Comparison of ENCODE assay signal across 18 cellular contexts in the genomic region with DNA sequence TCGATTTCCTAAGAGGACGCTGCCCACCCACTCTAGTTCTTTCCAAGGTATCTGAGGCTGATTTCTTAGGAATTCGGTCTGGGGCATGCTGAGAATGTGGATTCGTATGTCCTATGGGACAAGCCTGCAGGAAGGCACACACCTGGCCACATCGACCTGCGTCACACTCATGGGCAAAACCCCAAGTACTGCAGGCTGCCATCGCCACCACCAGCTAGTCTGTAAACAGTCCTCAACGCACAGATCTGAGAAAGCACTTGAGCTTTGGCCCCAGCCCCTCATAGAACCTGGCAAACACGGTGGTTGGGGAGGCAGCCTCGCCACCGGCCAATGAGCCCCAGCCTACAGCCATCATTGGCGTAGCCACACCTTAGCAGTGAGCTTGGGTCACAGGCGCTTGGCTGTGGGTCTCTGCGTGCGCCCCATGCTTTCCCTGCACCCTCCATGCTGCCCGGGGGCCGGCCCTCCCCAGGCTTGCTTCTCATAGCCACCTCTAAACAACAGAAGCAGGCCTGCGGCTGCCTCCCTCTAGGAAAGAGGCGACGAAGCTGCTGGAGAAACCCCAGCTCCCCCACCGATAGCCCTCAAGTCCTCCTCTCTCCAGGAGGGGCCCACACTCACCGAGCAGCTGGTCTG.
DNase-seq lines count a peak whose midpoint lies in the region; ATAC-seq and TF ChIP-seq lines count a peak whose summit lies in the region.
"Had no signal": no experiment of that assay in that cellular context is flagged by ENCODE, and none has a peak within 500 bp of the region (broad histone marks: within the 10 kb centered on the region; RNA-seq: fewer than 3 reads in every experiment).

No MANE protein-coding gene starts in this region.

- no peak for ATAC-seq in left ventricle myocardium superior
- no peak for ATAC-seq in left cardiac atrium
- ATAC-seq in activated naive CD8-positive, alpha-beta T cell treated with anti-CD3 and anti-CD28 coated beads, Interleukin-2, amount 10 ng/mL, durations not matched to agents 7 days and 5 days (ENCODE audit: low read depth) = no peak
- no peak for ATAC-seq in GM21717 (IDR thresholded peaks at IDR 0.05; ENCODE audit: unreplicated experiment)
- ATAC-seq: activated naive CD4-positive, alpha-beta T cell treated with anti-CD3 and anti-CD28 coated beads, Interleukin-2, amount 50 U/mL, for 72 hours; sciatic nerve had no signal

- H3K9me3 Mint-ChIP-seq in activated naive CD8-positive, alpha-beta T cell treated with anti-CD3 and anti-CD28 coated beads, Interleukin-2, amount 10 ng/mL, durations not matched to agents 7 days and 5 days = no peaks in the 10 kb centered on the region
- no peaks in the 10 kb centered on the region for H3K9me3 Mint-ChIP-seq in immature natural killer cell
- H3K9me3 Mint-ChIP-seq: activated naive CD4-positive, alpha-beta T cell treated with anti-CD3 and anti-CD28 coated beads, Interleukin-2, amount 50 U/mL, for 72 hours had no signal

- no peaks in the 10 kb centered on the region for H3K27me3 Mint-ChIP-seq in activated naive CD8-positive, alpha-beta T cell treated with anti-CD3 and anti-CD28 coated beads, Interleukin-2, amount 10 ng/mL, durations not matched to agents 7 days and 5 days
- peaks cover 0 to 19% (median 15%) of the 10 kb centered on the region in 3 donors for H3K27me3 Mint-ChIP-seq in immature natural killer cell (ENCODE audit: low read depth in 3 of 3)
- H3K27me3 Mint-ChIP-seq: CD4-positive, alpha-beta memory T cell had no signal

- CTCF ChIA-PET in GM10248 (lab: Yijun Ruan, JAX) = interaction anchor here (1.5 kb wide), 1 partner anchor 28 kb away, joined by 3 read pairs; no protein-coding TSS in a partner anchor

- DNase-seq in left ventricle myocardium superior (peak; percentile 24), left cardiac atrium (no peak), immature natural killer cell (no peak), GM10248 (ENCODE audit: extremely low spot score) (no peak), RKO (ENCODE audit: low spot score) (no peak)
- DNase-seq in activated naive CD8-positive, alpha-beta T cell treated with anti-CD3 and anti-CD28 coated beads, Interleukin-2, amount 10 ng/mL, durations not matched to agents 7 days and 5 days = no peak
- DNase-seq: activated CD4-positive, alpha-beta T cell treated with anti-CD3 and anti-CD28 coated beads, Interleukin-2, amount 50 U/mL, for 1 hour; activated T-cell treated with anti-CD3 and anti-CD28 coated beads, Interleukin-2, amount 50 U/mL, for 1 hour; CD4-positive, alpha-beta memory T cell; DND-41; effector CD4-positive, alpha-beta T cell; KBM-7; NCI-H2029 treated with DMSO at 0.1 percent for 48 hours; NCI-H510A had no signal

- H3K27ac Mint-ChIP-seq in activated naive CD8-positive, alpha-beta T cell treated with anti-CD3 and anti-CD28 coated beads, Interleukin-2, amount 10 ng/mL, durations not matched to agents 7 days and 5 days = peak overlapping the region; percentile 20
- peak overlapping the region in 4 of 6 donors; percentile 26 to 62 (median 48) for H3K27ac Mint-ChIP-seq in immature natural killer cell

- peak overlapping the region; percentile 31 for H3K27ac ChIP-seq in temporal lobe (ENCODE audit: low read depth, low read length)

- POLR2A ChIA-PET in activated naive CD8-positive, alpha-beta T cell treated with anti-CD3 and anti-CD28 coated beads, Interleukin-2, amount 10 ng/mL, durations not matched to agents 7 days and 5 days (lab: Charles Lee) = no interaction called here
- POLR2A ChIA-PET in GM10248 (lab: Yijun Ruan, JAX) = no interaction called here

- H3K4me3 Mint-ChIP-seq in activated naive CD8-positive, alpha-beta T cell treated with anti-CD3 and anti-CD28 coated beads, Interleukin-2, amount 10 ng/mL, durations not matched to agents 7 days and 5 days = no peak overlapping the region
- H3K4me3 Mint-ChIP-seq in immature natural killer cell = no peak overlapping the region
- H3K4me3 Mint-ChIP-seq: CD4-positive, alpha-beta memory T cell had no signal

- TF ChIP-seq CTCF in GM10248 (IDR thresholded peaks at IDR 0.05; ENCODE audit: control extremely low read depth, extremely low read depth, low read depth, missing control alignments) = no peak

- H3K36me3 Mint-ChIP-seq in activated naive CD8-positive, alpha-beta T cell treated with anti-CD3 and anti-CD28 coated beads, Interleukin-2, amount 10 ng/mL, durations not matched to agents 7 days and 5 days = peaks cover 3% of the 10 kb centered on the region
- H3K36me3 Mint-ChIP-seq in immature natural killer cell = peaks cover 1 to 4% (median 3%) of the 10 kb centered on the region in 3 donors
- H3K36me3 Mint-ChIP-seq: activated naive CD4-positive, alpha-beta T cell treated with anti-CD3 and anti-CD28 coated beads, Interleukin-2, amount 50 U/mL, for 72 hours had no signal

- intact Hi-C loops in left ventricle myocardium superior (cut with micrococcal nuclease) (no loop called here), left cardiac atrium (cut with DNase I) (loop anchor here in 1 of 2 donors (5.0 kb wide), 1 partner anchor 40 kb away; no protein-coding TSS in a partner anchor)

- peaks cover 25% of the 10 kb centered on the region for H3K4me1 Mint-ChIP-seq in activated naive CD8-positive, alpha-beta T cell treated with anti-CD3 and anti-CD28 coated beads, Interleukin-2, amount 10 ng/mL, durations not matched to agents 7 days and 5 days
- peaks cover 41% of the 10 kb centered on the region in 2 donors for H3K4me1 Mint-ChIP-seq in immature natural killer cell
